Comparison of ENCODE assay signal across 24 cellular contexts in genomic region chr1:82525378-82525777, GRCh38.
"Had no signal": no experiment of that assay in that cellular context is flagged by ENCODE, and none has a peak within 500 bp of the region (broad histone marks: within the 10 kb centered on the region; RNA-seq: fewer than 3 reads in every experiment).

No MANE protein-coding gene starts in this region.

- H3K27me3 ChIP-seq: hepatocyte, left lung had no signal

- H3K27ac ChIP-seq: hepatocyte, left lung, left ventricle myocardium inferior, lower lobe of right lung had no signal

- H3K4me2 ChIP-seq: hepatocyte had no signal

- H3K4me1 ChIP-seq: left lung, left ventricle myocardium inferior, lower lobe of right lung had no signal

- FAIRE-seq: islet of Langerhans, keratinocyte had no signal

- H3K4me3 ChIP-seq: hepatocyte, left lung, left ventricle myocardium inferior, lower lobe of right lung, lung, mucosa of descending colon had no signal

- H3K9me3 ChIP-seq: lower lobe of right lung, mucosa of descending colon had no signal

- H3K36me3 ChIP-seq: left lung, left ventricle myocardium inferior, lower lobe of right lung had no signal

- DNase-seq: hippocampal formation; hypothalamus; immature natural killer cell; islet precursor cell; kidney; kidney glomerular epithelial cell; left cardiac atrium; left colon; left lung; left ventricle myocardium inferior; left ventricle myocardium superior; lower lobe of right lung; mammary epithelial cell; mesenchymal stem cell; mesendoderm; midbrain; mucosa of descending colon; naive B cell; naive thymus-derived CD4-positive, alpha-beta T cell had no signal

- H2AFZ ChIP-seq: hepatocyte had no signal

- ATAC-seq: left cardiac atrium; left colon; left lobe of liver; left lung; left ventricle myocardium superior; lower lobe of right lung; mucosa of descending colon; naive thymus-derived CD4-positive, alpha-beta T cell had no signal

- H3K79me2 ChIP-seq: hepatocyte had no signal
